In genomic region chr4:47482326-47482725, GRCh38 we compare ENCODE assay signal across 11 cellular contexts. TPM values are rescaled to one million over a fixed set of nuclear protein-coding genes. Genes with fewer than 3 reads are reported as not detected.
DNase-seq lines count a peak whose midpoint lies in the region; ATAC-seq, FAIRE-seq and TF ChIP-seq lines count a peak whose summit lies in the region.
"Had no signal": no experiment of that assay in that cellular context is flagged by ENCODE, and none has a peak within 500 bp of the region (broad histone marks: within the 10 kb centered on the region; RNA-seq: fewer than 3 reads in every experiment).

No MANE protein-coding gene starts in this region.

- H3K4me3 Mint-ChIP-seq in dendritic cell treated with granulocyte-macrophage colony-stimulating factor and Interleukin-4, amounts not matched to agents 40 ng/mL and 50 ng/mL, for 4 days = no peak overlapping the region
- peak overlapping the region; percentile 16 for H3K4me3 Mint-ChIP-seq in natural killer cell treated with Interleukin-12 subunit alpha and Interleukin-12 subunit beta and Interleukin-15 and Interleukin-18, amount 100 ng/mL, for 72 hours

- no peak overlapping the region for H3K4me3 ChIP-seq in GM12865 (ENCODE audit: low read depth, low read length)
- no peak overlapping the region for H3K4me3 ChIP-seq in OCI-LY7 (ENCODE audit: low read depth, low read length, poor library complexity, severe bottlenecking)
- H3K4me3 ChIP-seq: SK-N-MC had no signal

- H3K36me3 ChIP-seq in OCI-LY7 (ENCODE audit: insufficient read depth, low read length) = no peaks in the 10 kb centered on the region

- H3K4me1 ChIP-seq in OCI-LY7 (ENCODE audit: insufficient read depth, low read length, poor library complexity, severe bottlenecking) = peaks cover 35% of the 10 kb centered on the region

- no peak for ATAC-seq in natural killer cell treated with Interleukin-12 subunit alpha and Interleukin-12 subunit beta and Interleukin-15 and Interleukin-18, amount 100 ng/mL, for 72 hours
- ATAC-seq in GM19023 (IDR thresholded peaks at IDR 0.05; ENCODE audit: unreplicated experiment) = no peak

- no peaks in the 10 kb centered on the region for H4K20me1 ChIP-seq in OCI-LY7 (ENCODE audit: insufficient read depth, low read length)

- H3K9me2 ChIP-seq in OCI-LY7 (ENCODE audit: insufficient read depth, low read length) = no peaks in the 10 kb centered on the region

- TF ChIP-seq CTCF in GM12865 (IDR thresholded peaks at IDR 0.05; ENCODE audit: insufficient read depth, low read depth, low read length, missing control alignments) = no peak
- no peak for TF ChIP-seq CTCF in OCI-LY7 (conservative IDR thresholded peaks at IDR 0.05; ENCODE audit: low read length)

- no peak for FAIRE-seq in HTR-8/SVneo (lab: Jason Lieb, UNC)

- POLR2A ChIA-PET in OCI-LY7 (lab: Charles Lee) = interaction anchor here (0.8 to 6.7 kb wide), 7 partner anchors 9 to 355 kb away, joined by 3 to 140 read pairs (median 5); partner anchors contain the start of gene COMMD8

- H3K9me3 ChIP-seq in OCI-LY7 (ENCODE audit: low read length) = no peaks in the 10 kb centered on the region

- no peaks in the 10 kb centered on the region for H3K9me3 Mint-ChIP-seq in dendritic cell treated with granulocyte-macrophage colony-stimulating factor and Interleukin-4, amounts not matched to agents 40 ng/mL and 50 ng/mL, for 4 days
- no peaks in the 10 kb centered on the region for H3K9me3 Mint-ChIP-seq in natural killer cell treated with Interleukin-12 subunit alpha and Interleukin-12 subunit beta and Interleukin-15 and Interleukin-18, amount 100 ng/mL, for 72 hours

- H3K4me2 ChIP-seq in OCI-LY7 (ENCODE audit: low read length) = peak overlapping the region; percentile 27; the same call in 1 of the 2 replicates

- peak overlapping the region; percentile 30 for H3K27ac Mint-ChIP-seq in dendritic cell treated with granulocyte-macrophage colony-stimulating factor and Interleukin-4, amounts not matched to agents 40 ng/mL and 50 ng/mL, for 4 days
- H3K27ac Mint-ChIP-seq in natural killer cell treated with Interleukin-12 subunit alpha and Interleukin-12 subunit beta and Interleukin-15 and Interleukin-18, amount 100 ng/mL, for 72 hours = peak overlapping the region in 1 of 2 donors; percentile 8

- intact Hi-C loops in OCI-LY7 (cut with micrococcal nuclease; ENCODE audit: unreplicated experiment) = loop anchor here (5.0 to 10.0 kb wide), 3 partner anchors 360 to 862 kb away; partner anchors contain the start of gene SLAIN2
- intact Hi-C loops in dendritic cell treated with granulocyte-macrophage colony-stimulating factor and Interleukin-4, amounts not matched to agents 40 ng/mL and 50 ng/mL, for 4 days (cut with micrococcal nuclease) = loop anchor here (5.0 kb wide), 1 partner anchor 860 kb away; the partner anchor contains the start of gene SLAIN2

- DNase-seq in GM12865 (ENCODE audit: low read depth) (peak; percentile 41), OCI-LY7 (ENCODE audit: low spot score) (no peak), Kasumi-1 (lab: John Stamatoyannopoulos, UW) (no peak), HTR-8/SVneo (ENCODE audit: insufficient read length, low spot score) (no peak)
- no peak for DNase-seq in natural killer cell treated with Interleukin-12 subunit alpha and Interleukin-12 subunit beta and Interleukin-15 and Interleukin-18, amount 100 ng/mL, for 72 hours (ENCODE audit: low spot score)
- DNase-seq in activated naive CD4-positive, alpha-beta T cell treated with Interleukin-2 at 50 U/mL for 16 hours = no peak
- DNase-seq: NCI-H345; stimulated activated CD4-positive, alpha-beta T cell treated with anti-CD3 and anti-CD28 coated beads, Interleukin-4, amount 100 ng/mL, for 24 hours had no signal

- H2AFZ ChIP-seq in OCI-LY7 (ENCODE audit: low read length) = peak overlapping the region; percentile 50

- no peaks in the 10 kb centered on the region for H3K27me3 Mint-ChIP-seq in dendritic cell treated with granulocyte-macrophage colony-stimulating factor and Interleukin-4, amounts not matched to agents 40 ng/mL and 50 ng/mL, for 4 days
- H3K27me3 Mint-ChIP-seq in natural killer cell treated with Interleukin-12 subunit alpha and Interleukin-12 subunit beta and Interleukin-15 and Interleukin-18, amount 100 ng/mL, for 72 hours = no peaks in the 10 kb centered on the region

- no TSS peak for BruUV-seq in OCI-LY7 (replicated peaks; lab: Mats Ljungman, UMichigan)

- no peak overlapping the region for H3K27ac ChIP-seq in OCI-LY7 (ENCODE audit: low read depth, low read length, poor library complexity, severe bottlenecking)
- H3K27ac ChIP-seq: SK-N-MC had no signal

- peaks cover 9% of the 10 kb centered on the region for H3K36me3 Mint-ChIP-seq in dendritic cell treated with granulocyte-macrophage colony-stimulating factor and Interleukin-4, amounts not matched to agents 40 ng/mL and 50 ng/mL, for 4 days (ENCODE audit: low read depth)
- no peaks in the 10 kb centered on the region for H3K36me3 Mint-ChIP-seq in natural killer cell treated with Interleukin-12 subunit alpha and Interleukin-12 subunit beta and Interleukin-15 and Interleukin-18, amount 100 ng/mL, for 72 hours

- H3K4me1 Mint-ChIP-seq in dendritic cell treated with granulocyte-macrophage colony-stimulating factor and Interleukin-4, amounts not matched to agents 40 ng/mL and 50 ng/mL, for 4 days (ENCODE audit: low read depth) = peaks cover 13% of the 10 kb centered on the region
- H3K4me1 Mint-ChIP-seq in natural killer cell treated with Interleukin-12 subunit alpha and Interleukin-12 subunit beta and Interleukin-15 and Interleukin-18, amount 100 ng/mL, for 72 hours (ENCODE audit: low read depth in 2 of 2) = peaks cover 24 to 32% of the 10 kb centered on the region in 2 donors

- peaks cover 6% of the 10 kb centered on the region; the same call in 1 of the 2 replicates for H3K79me2 ChIP-seq in OCI-LY7 (ENCODE audit: insufficient read depth, low read depth, low read length)

- CTCF ChIA-PET in OCI-LY7 (lab: Charles Lee; ENCODE audit: unreplicated experiment) = interaction anchor here (1.0 kb wide), 1 partner anchor 19 kb away, joined by 4 read pairs; the partner anchor contains the start of gene COMMD8

RNA-seq across cellular contexts. Expression of gene ATP10D, which starts 2.7 kb away (rescaled TPM):
- 6.2 and 11.7 TPM in 2 replicates for total RNA-seq in OCI-LY7 (2014; rRNA removed; shearing (Covaris generic))
- 19.1 and 20.2 TPM in 2 replicates for total RNA-seq in OCI-LY7 (2022)
- total RNA-seq in natural killer cell treated with Interleukin-12 subunit alpha and Interleukin-12 subunit beta and Interleukin-15 and Interleukin-18, amount 100 ng/mL, for 72 hours = 10 to 100 TPM in 1 of 2 donors, 1 to 10 TPM in 1; 9.9 to 36.7 TPM

RNA-seq across cellular contexts. Expression of gene COMMD8, which starts 18.8 kb away (rescaled TPM):
- total RNA-seq in OCI-LY7 (2014; rRNA removed; shearing (Covaris generic)) = 25.8 and 29.1 TPM in 2 replicates
- total RNA-seq in OCI-LY7 (2022) = 37.2 and 38.7 TPM in 2 replicates
- total RNA-seq in natural killer cell treated with Interleukin-12 subunit alpha and Interleukin-12 subunit beta and Interleukin-15 and Interleukin-18, amount 100 ng/mL, for 72 hours = 10 to 100 TPM; 13.7 to 23.3 TPM
